In genomic region chr11:102313225-102313940, GRCh38 we compare ENCODE assay signal across 8 cellular contexts. TPM values are rescaled to one million over a fixed set of nuclear protein-coding genes. Genes with fewer than 3 reads are reported as not detected.
DNase-seq lines count a peak whose midpoint lies in the region; ATAC-seq and TF ChIP-seq lines count a peak whose summit lies in the region.

No MANE protein-coding gene starts in this region.

- H3K4me1 ChIP-seq in right atrium auricular region (peaks cover 0 to 17% of the 10 kb centered on the region in 2 donors), ascending aorta (peaks cover 0 to 6% of the 10 kb centered on the region in 2 donors), lower lobe of right lung (peaks cover 47% of the 10 kb centered on the region), uterus (no peaks in the 10 kb centered on the region)

- intact Hi-C loops in left ventricle myocardium superior (cut with micrococcal nuclease), result no loop called here
- intact Hi-C loops in ascending aorta (cut with DNase I), result no loop called here
- intact Hi-C loops in lower lobe of right lung (cut with DNase I), result no loop called here
- intact Hi-C loops in uterus (cut with DNase I; ENCODE audit: low total_unique reads), result no loop called here

- no peak for TF ChIP-seq CTCF in right atrium auricular region (IDR thresholded peaks at IDR 0.05)
- no peak for TF ChIP-seq CTCF in ascending aorta (IDR thresholded peaks at IDR 0.05)
- no peak for TF ChIP-seq CTCF in lower lobe of right lung (IDR thresholded peaks at IDR 0.05)
- TF ChIP-seq CTCF in uterus (IDR thresholded peaks at IDR 0.05), result no peak

- no peak for TF ChIP-seq POLR2A in uterus (IDR thresholded peaks at IDR 0.05)

- H3K27me3 ChIP-seq in right atrium auricular region, result no peaks in the 10 kb centered on the region
- H3K27me3 ChIP-seq in ascending aorta, result no peaks in the 10 kb centered on the region
- H3K27me3 ChIP-seq in lower lobe of right lung (ENCODE audit: low read depth), result no peaks in the 10 kb centered on the region
- no peaks in the 10 kb centered on the region for H3K27me3 ChIP-seq in uterus

- peak overlapping the region; percentile 66 to 77 for H3K27ac ChIP-seq in right atrium auricular region
- H3K27ac ChIP-seq in ascending aorta, result peak overlapping the region; percentile 78 to 84
- peak overlapping the region; percentile 78 for H3K27ac ChIP-seq in lower lobe of right lung
- peak overlapping the region; percentile 80 to 87 for H3K27ac ChIP-seq in uterus

- no peak for DNase-seq in right atrium auricular region (ENCODE audit: low spot score)
- no peak for DNase-seq in left ventricle myocardium superior
- DNase-seq in ascending aorta (ENCODE audit: low spot score in 2 of 2), result no peak
- DNase-seq in lower lobe of right lung, result no peak
- DNase-seq in uterus, result no peak
- DNase-seq in D341Med (ENCODE audit: low spot score), result no peak

- no peaks in the 10 kb centered on the region for H3K9me3 ChIP-seq in right atrium auricular region
- H3K9me3 ChIP-seq in ascending aorta, result no peaks in the 10 kb centered on the region
- no peaks in the 10 kb centered on the region for H3K9me3 ChIP-seq in lower lobe of right lung
- H3K9me3 ChIP-seq in uterus, result no peaks in the 10 kb centered on the region

- H3K4me3 ChIP-seq in right atrium auricular region (peak overlapping the region; percentile 22 to 34), ascending aorta (peak overlapping the region; percentile 46 to 58), lower lobe of right lung (peak overlapping the region; percentile 27), uterus (peak overlapping the region in 1 of 2 donors; percentile 41)

- H3K36me3 ChIP-seq in right atrium auricular region, result no peaks in the 10 kb centered on the region
- no peaks in the 10 kb centered on the region for H3K36me3 ChIP-seq in ascending aorta
- H3K36me3 ChIP-seq in lower lobe of right lung, result no peaks in the 10 kb centered on the region
- no peaks in the 10 kb centered on the region for H3K36me3 ChIP-seq in uterus

- ATAC-seq in left ventricle myocardium superior (no peak), lower lobe of right lung (no peak), GM18870 (IDR thresholded peaks at IDR 0.05; ENCODE audit: unreplicated experiment) (no peak), GM18867 (IDR thresholded peaks at IDR 0.05; ENCODE audit: unreplicated experiment) (no peak)

RNA-seq across cellular contexts. Expression of gene BIRC3, which starts 3.9 kb away (rescaled TPM):
- total RNA-seq in right atrium auricular region, result 1 to 10 TPM; 3.6 to 9.1 TPM
- total RNA-seq in left ventricle myocardium superior, result 8.2 TPM
- 2.8 TPM for total RNA-seq in ascending aorta
- 17.8 TPM for total RNA-seq in lower lobe of right lung
- total RNA-seq in uterus, result 100 to 1,000 TPM in 1 of 4 donors, 10 to 100 TPM in 1, 1 to 10 TPM in 2; 1.5 to 102 (median 8.7) TPM

RNA-seq across cellular contexts. Expression of gene BIRC2, which starts 33.6 kb away (rescaled TPM):
- total RNA-seq in right atrium auricular region (10 to 100 TPM; 31.5 to 36.8 TPM), left ventricle myocardium superior (31.1 TPM), ascending aorta (27.7 TPM), lower lobe of right lung (46.0 TPM), uterus (100 to 1,000 TPM in 1 of 4 donors, 10 to 100 TPM in 3; 40.1 to 106 (median 53.5) TPM)
